12 cellular contexts compared by ENCODE assay signal in genomic region chr13:20713751-20714150, GRCh38. TPM values are rescaled to one million over a fixed set of nuclear protein-coding genes. Genes with fewer than 3 reads are reported as not detected.
DNase-seq lines count a peak whose midpoint lies in the region; ATAC-seq, FAIRE-seq and TF ChIP-seq lines count a peak whose summit lies in the region.
"Had no signal": no experiment of that assay in that cellular context is flagged by ENCODE, and none has a peak within 500 bp of the region (broad histone marks: within the 10 kb centered on the region; RNA-seq: fewer than 3 reads in every experiment).

No MANE protein-coding gene starts in this region.

- H3K4me1 ChIP-seq in effector memory CD4-positive, alpha-beta T cell (ENCODE audit: control insufficient read depth, insufficient read depth, low read length, poor library complexity, severe bottlenecking) = no peaks in the 10 kb centered on the region

- peak overlapping the region; percentile 71 for H3K27ac ChIP-seq in caudate nucleus (ENCODE audit: low read depth, low read length)
- H3K27ac ChIP-seq in effector memory CD4-positive, alpha-beta T cell (ENCODE audit: insufficient read depth, low read length, poor library complexity, severe bottlenecking) = no peak overlapping the region

- no peak for TF ChIP-seq POLR2A in H54 (IDR thresholded peaks at IDR 0.05; ENCODE audit: low read depth, low read length)

- DNase-seq in A172 (ENCODE audit: low spot score) = peak; percentile 67
- peak; percentile 53 for DNase-seq in H54 (ENCODE audit: insufficient read length, low spot score)
- DNase-seq in caudate nucleus (lab: John Stamatoyannopoulos, UW) = peak in 8 of 61 donors; percentile 14 to 37 (median 19)
- DNase-seq in midbrain (lab: John Stamatoyannopoulos, UW) = peak; percentile 43
- DNase-seq in effector memory CD4-positive, alpha-beta T cell = no peak
- no peak for DNase-seq in GM19238 (ENCODE audit: insufficient read length, low spot score)
- DNase-seq: activated effector memory CD4-positive, alpha-beta T cell treated with anti-CD3 and anti-CD28 coated beads, Interleukin-2, amount 50 U/mL, for 16 hours; CD4-positive, CD25-positive, alpha-beta regulatory T cell; NCI-H748 treated with DMSO at 0.1 percent for 48 hours; stimulated activated CD4-positive, alpha-beta T cell treated with anti-CD3 and anti-CD28 coated beads, Interleukin-4, amount 100 ng/mL, for 1 hour had no signal

- no peaks in the 10 kb centered on the region for H3K36me3 ChIP-seq in effector memory CD4-positive, alpha-beta T cell (ENCODE audit: control insufficient read depth, insufficient read depth, low read length)

- ATAC-seq in HG03521 (IDR thresholded peaks at IDR 0.05; ENCODE audit: unreplicated experiment) (no peak), HG03095 (IDR thresholded peaks at IDR 0.05; ENCODE audit: unreplicated experiment) (no peak)

- H3K27me3 ChIP-seq in effector memory CD4-positive, alpha-beta T cell (replicated peaks; ENCODE audit: control insufficient read depth, insufficient read depth, low read length, poor library complexity, severe bottlenecking) = no peaks in the 10 kb centered on the region

- no peak overlapping the region for H3K4me3 ChIP-seq in effector memory CD4-positive, alpha-beta T cell (ENCODE audit: insufficient read depth, low read depth, low read length, poor library complexity, severe bottlenecking)

- no peak for FAIRE-seq in H54 (lab: Jason Lieb, UNC)

- H3K9me3 ChIP-seq in effector memory CD4-positive, alpha-beta T cell (ENCODE audit: control insufficient read depth, low read length) = no peaks in the 10 kb centered on the region

RNA-seq across cellular contexts. Expression of gene IL17D, which starts 10.3 kb away (rescaled TPM):
- total RNA-seq in A172 (2014; rRNA removed; shearing (Covaris generic)) = 0.34 and 2.2 TPM in 2 replicates
- total RNA-seq: CD4-positive, CD25-positive, alpha-beta regulatory T cell had no signal

Comparison
In these comparisons a context has a peak if more than half of its experiments do, and no peak if none do; other contexts are left out.
1. DNase-seq: peak in A172 (single experiment), H54 (single experiment) and midbrain (single experiment); none in effector memory CD4-positive, alpha-beta T cell (0 of 3) and GM19238 (single experiment).